ENCODE assay signal across 9 cellular contexts in the genomic region with DNA sequence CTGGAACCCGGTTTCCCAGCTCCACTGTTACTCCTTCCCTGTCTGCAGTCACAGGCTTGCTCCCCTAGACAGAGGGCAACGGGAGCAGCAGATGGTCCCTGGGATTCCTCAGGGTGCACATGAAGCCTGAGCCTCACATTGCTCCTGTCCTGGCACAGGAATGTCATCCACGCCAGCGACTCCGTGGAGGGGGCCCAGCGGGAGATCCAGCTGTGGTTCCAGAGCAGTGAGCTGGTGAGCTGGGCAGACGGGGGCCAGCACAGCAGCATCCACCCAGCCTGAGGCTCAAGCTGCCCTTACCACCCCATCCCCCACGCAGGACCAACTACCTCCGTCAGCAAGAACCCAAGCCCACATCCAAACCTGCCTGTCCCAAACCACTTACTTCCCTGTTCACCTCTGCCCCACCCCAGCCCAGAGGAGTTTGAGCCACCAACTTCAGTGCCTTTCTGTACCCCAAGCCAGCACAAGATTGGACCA. TPM values are rescaled to one million over a fixed set of nuclear protein-coding genes. Genes with fewer than 3 reads are reported as not detected.
DNase-seq lines count a peak whose midpoint lies in the region; ATAC-seq and TF ChIP-seq lines count a peak whose summit lies in the region.
"Had no signal": no experiment of that assay in that cellular context is flagged by ENCODE, and none has a peak within 500 bp of the region (broad histone marks: within the 10 kb centered on the region; RNA-seq: fewer than 3 reads in every experiment).

No MANE protein-coding gene starts in this region.

- no peak for DNase-seq in MCF 10A (ENCODE audit: unreplicated experiment)
- no peak for DNase-seq in breast epithelium (ENCODE audit: low spot score in 2 of 2)
- DNase-seq in activated CD8-positive, alpha-beta T cell treated with anti-CD3 and anti-CD28 coated beads for 36 hours: peak; percentile 10
- no peak for DNase-seq in type B pancreatic cell (ENCODE audit: extremely low spot score, unreplicated experiment)
- no peak for DNase-seq in cerebellum (ENCODE audit: low spot score)
- DNase-seq: NCI-H187 treated with DMSO at 0.1 percent for 48 hours had no signal

- CTCF ChIA-PET in MCF 10A (lab: Yijun Ruan, JAX): interaction anchor here (0.6 to 1.5 kb wide), 2 partner anchors 96 to 177 kb away, joined by 3 to 5 read pairs; no protein-coding TSS in a partner anchor
- CTCF ChIA-PET in activated CD8-positive, alpha-beta T cell treated with anti-CD3 and anti-CD28 coated beads for 36 hours (lab: Charles Lee): interaction anchor here (1.7 to 2.6 kb wide), 2 partner anchors 16 to 25 kb away, joined by 4 to 11 read pairs; a partner anchor contains a TSS

- BruUV-seq in MCF 10A (replicated peaks; lab: Mats Ljungman, UMichigan): TSS peak; percentile 20

- H3K9me3 ChIP-seq in breast epithelium (no peaks in the 10 kb centered on the region), liver (ENCODE audit: control insufficient read depth in 4 of 4, low read length in 3 of 4) (no peaks in the 10 kb centered on the region)

- no peak for TF ChIP-seq RAD21 in liver (IDR thresholded peaks at IDR 0.05)

- peaks cover 15% of the 10 kb centered on the region for H3K36me3 Mint-ChIP-seq in MCF 10A (ENCODE audit: insufficient read depth, unreplicated experiment)
- peaks cover 2% of the 10 kb centered on the region for H3K36me3 Mint-ChIP-seq in activated CD8-positive, alpha-beta T cell treated with anti-CD3 and anti-CD28 coated beads for 36 hours (ENCODE audit: low read depth)
- H3K36me3 Mint-ChIP-seq in type B pancreatic cell: no peaks in the 10 kb centered on the region

- H3K27ac Mint-ChIP-seq in MCF 10A (ENCODE audit: low read depth, unreplicated experiment): peak overlapping the region; percentile 63
- peak overlapping the region; percentile 83 for H3K27ac Mint-ChIP-seq in activated CD8-positive, alpha-beta T cell treated with anti-CD3 and anti-CD28 coated beads for 36 hours
- H3K27ac Mint-ChIP-seq in type B pancreatic cell: peak overlapping the region; percentile 79

- H3K27me3 Mint-ChIP-seq in MCF 10A (ENCODE audit: insufficient read depth, unreplicated experiment) (no peaks in the 10 kb centered on the region), type B pancreatic cell (no peaks in the 10 kb centered on the region)
- peaks cover 2% of the 10 kb centered on the region for H3K27me3 Mint-ChIP-seq in activated CD8-positive, alpha-beta T cell treated with anti-CD3 and anti-CD28 coated beads for 36 hours

- no peak for TF ChIP-seq POLR2A in breast epithelium (IDR thresholded peaks at IDR 0.05)

- H3K4me3 Mint-ChIP-seq in MCF 10A (ENCODE audit: unreplicated experiment): peak overlapping the region; percentile 80
- peak overlapping the region; percentile 83 for H3K4me3 Mint-ChIP-seq in activated CD8-positive, alpha-beta T cell treated with anti-CD3 and anti-CD28 coated beads for 36 hours
- H3K4me3 Mint-ChIP-seq in type B pancreatic cell: peak overlapping the region; percentile 85

- WGBS in liver: 89% methylated on average over 9 of the region's 9 CpGs

- POLR2A ChIA-PET in MCF 10A (lab: Yijun Ruan, JAX): interaction anchor here (0.6 to 3.4 kb wide), 5 partner anchors 15 to 126 kb away, joined by 3 to 20 read pairs (median 3); a partner anchor contains a TSS
- POLR2A ChIA-PET in activated CD8-positive, alpha-beta T cell treated with anti-CD3 and anti-CD28 coated beads for 36 hours (lab: Charles Lee): interaction anchor here (0.6 to 1.7 kb wide), 5 partner anchors 8 to 244 kb away, joined by 3 to 7 read pairs (median 3); no protein-coding TSS in a partner anchor

- H3K27ac ChIP-seq in breast epithelium (peak overlapping the region in 1 of 2 donors; percentile 93), liver (ENCODE audit: low read depth in 1 of 2, low read length in 2 of 2) (peak overlapping the region; percentile 68 to 93)

- intact Hi-C loops in MCF 10A (cut with micrococcal nuclease): no loop called here
- intact Hi-C loops in breast epithelium (cut with DNase I; ENCODE audit: low total_unique reads): no loop called here
- intact Hi-C loops in activated CD8-positive, alpha-beta T cell treated with anti-CD3 and anti-CD28 coated beads for 36 hours (cut with micrococcal nuclease): no loop called here

- H3K9ac ChIP-seq in liver (ENCODE audit: low read depth in 1 of 2, low read length in 2 of 2): peak overlapping the region in 1 of 2 donors; percentile 19

- TF ChIP-seq CTCF in MCF 10A (IDR thresholded peaks at IDR 0.05; ENCODE audit: unreplicated experiment) (no peak), breast epithelium (IDR thresholded peaks at IDR 0.05) (no peak), liver (IDR thresholded peaks at IDR 0.05; ENCODE audit: low read depth, low read length, missing input control) (no peak), type B pancreatic cell (conservative IDR thresholded peaks at IDR 0.05) (no peak)
- TF ChIP-seq CTCF in activated CD8-positive, alpha-beta T cell treated with anti-CD3 and anti-CD28 coated beads for 36 hours (IDR thresholded peaks at IDR 0.05): no peak

- H3K4me1 Mint-ChIP-seq in MCF 10A (ENCODE audit: insufficient read depth, unreplicated experiment) (peaks cover 7% of the 10 kb centered on the region), type B pancreatic cell (ENCODE audit: unreplicated experiment) (peaks cover 12% of the 10 kb centered on the region)
- peaks cover 21% of the 10 kb centered on the region for H3K4me1 Mint-ChIP-seq in activated CD8-positive, alpha-beta T cell treated with anti-CD3 and anti-CD28 coated beads for 36 hours (ENCODE audit: low read depth)

- H3K36me3 ChIP-seq in breast epithelium: no peaks in the 10 kb centered on the region
- H3K36me3 ChIP-seq in liver (ENCODE audit: control insufficient read depth in 4 of 4, insufficient read depth in 3 of 4, low read depth in 1 of 4, low read length in 3 of 4): no peaks in the 10 kb centered on the region

- H3K4me1 ChIP-seq in breast epithelium (no peaks in the 10 kb centered on the region), liver (ENCODE audit: control insufficient read depth in 4 of 4, insufficient read depth in 4 of 4, low read length in 3 of 4) (peaks cover 8 to 46% (median 20%) of the 10 kb centered on the region in 4 donors)

- no peaks in the 10 kb centered on the region for H3K9me3 Mint-ChIP-seq in MCF 10A (ENCODE audit: unreplicated experiment)
- no peaks in the 10 kb centered on the region for H3K9me3 Mint-ChIP-seq in activated CD8-positive, alpha-beta T cell treated with anti-CD3 and anti-CD28 coated beads for 36 hours
- H3K9me3 Mint-ChIP-seq in type B pancreatic cell: no peaks in the 10 kb centered on the region

- H3K27me3 ChIP-seq in breast epithelium (no peaks in the 10 kb centered on the region), liver (ENCODE audit: control insufficient read depth in 4 of 4, insufficient read depth in 4 of 4, low read length in 3 of 4) (no peaks in the 10 kb centered on the region)

- no peak for ATAC-seq in activated CD8-positive, alpha-beta T cell treated with anti-CD3 and anti-CD28 coated beads for 36 hours
- ATAC-seq in GM18517 (IDR thresholded peaks at IDR 0.05; ENCODE audit: unreplicated experiment) (no peak), HG03521 (IDR thresholded peaks at IDR 0.05; ENCODE audit: unreplicated experiment) (no peak)

- H3K4me3 ChIP-seq in breast epithelium: peak overlapping the region in 1 of 3 donors; percentile 59
- no peak overlapping the region for H3K4me3 ChIP-seq in liver (ENCODE audit: low read depth in 1 of 3, low read length in 3 of 3)

TF ChIP-seq in liver, 16 proteins besides CTCF, POLR2A, EP300 and RAD21:
- TF ChIP-seq, protein P1, sequence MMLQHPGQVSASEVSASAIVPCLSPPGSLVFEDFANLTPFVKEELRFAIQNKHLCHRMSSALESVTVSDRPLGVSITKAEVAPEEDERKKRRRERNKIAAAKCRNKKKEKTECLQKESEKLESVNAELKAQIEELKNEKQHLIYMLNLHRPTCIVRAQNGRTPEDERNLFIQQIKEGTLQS (IDR thresholded peaks at IDR 0.05): no peak
- TF ChIP-seq RXRA (IDR thresholded peaks at IDR 0.05): no peak
- TF ChIP-seq TAF1 (conservative IDR thresholded peaks at IDR 0.05): no peak
- no peak for TF ChIP-seq FOXA1 (IDR thresholded peaks at IDR 0.05)
- no peak for TF ChIP-seq HNF4G (IDR thresholded peaks at IDR 0.05)

RNA-seq across cellular contexts. Expression of a gene that starts 1.6 kb away (rescaled TPM):
- total RNA-seq in MCF 10A (2022) (29.0 and 37.2 TPM in 2 replicates), breast epithelium (10 to 100 TPM; 19.4 to 30.5 (median 28.7) TPM), liver (100 to 1,000 TPM in 1 of 2 donors, 10 to 100 TPM in 1; 42.2 to 119 TPM), type B pancreatic cell (ENCODE audit: low replicate concordance) (21.5 and 22.1 TPM in 2 replicates), cerebellum (5.6 TPM)
- total RNA-seq in activated CD8-positive, alpha-beta T cell treated with anti-CD3 and anti-CD28 coated beads for 36 hours: 1 to 10 TPM; 9.7 to 10.0 TPM
- polyA plus RNA-seq in liver: 100 to 1,000 TPM; 133 to 210 TPM

RNA-seq across cellular contexts. Expression of a gene that starts 3.1 kb away (rescaled TPM):
- total RNA-seq in MCF 10A (2022) (71.9 and 76.8 TPM in 2 replicates), breast epithelium (100 to 1,000 TPM in 1 of 3 donors, 10 to 100 TPM in 2; 46.5 to 118 (median 78.0) TPM), liver (10 to 100 TPM; 39.2 to 91.4 TPM), type B pancreatic cell (ENCODE audit: low replicate concordance) (72.8 and 166 TPM in 2 replicates), cerebellum (19.1 TPM)
- total RNA-seq in activated CD8-positive, alpha-beta T cell treated with anti-CD3 and anti-CD28 coated beads for 36 hours: 10 to 100 TPM; 22.9 to 24.2 TPM
- 100 to 1,000 TPM in 1 of 2 donors, 10 to 100 TPM in 1; 76.4 to 118 TPM for polyA plus RNA-seq in liver

RNA-seq across cellular contexts. Expression of a gene that starts 18.3 kb away (rescaled TPM):
- total RNA-seq in MCF 10A (2022) (18.3 and 23.9 TPM in 2 replicates), breast epithelium (10 to 100 TPM; 24.5 to 49.5 (median 36.7) TPM), liver (10 to 100 TPM; 34.4 to 41.7 TPM), type B pancreatic cell (ENCODE audit: low replicate concordance) (56.0 and 71.1 TPM in 2 replicates), cerebellum (17.5 TPM)
- 10 to 100 TPM; 21.9 to 24.8 TPM for total RNA-seq in activated CD8-positive, alpha-beta T cell treated with anti-CD3 and anti-CD28 coated beads for 36 hours
- 10 to 100 TPM; 18.9 to 50.5 TPM for polyA plus RNA-seq in liver

RNA-seq across cellular contexts. Expression of a gene that starts 25.3 kb away (rescaled TPM):
- total RNA-seq in MCF 10A (2022) (37.5 and 40.6 TPM in 2 replicates), breast epithelium (10 to 100 TPM; 22.0 to 44.6 (median 24.5) TPM), liver (10 to 100 TPM in 1 of 2 donors, 1 to 10 TPM in 1; 8.8 to 29.4 TPM), type B pancreatic cell (ENCODE audit: low replicate concordance) (43.4 and 52.1 TPM in 2 replicates), cerebellum (29.2 TPM)
- total RNA-seq in activated CD8-positive, alpha-beta T cell treated with anti-CD3 and anti-CD28 coated beads for 36 hours: 10 to 100 TPM; 18.7 to 20.4 TPM
- 10 to 100 TPM in 1 of 2 donors, 1 to 10 TPM in 1; 3.5 to 22.6 TPM for polyA plus RNA-seq in liver

RNA-seq across cellular contexts. Expression of a gene that starts 29.8 kb away (rescaled TPM):
- total RNA-seq in MCF 10A (2022) (105 and 121 TPM in 2 replicates), breast epithelium (10 to 100 TPM; 67.0 to 78.7 (median 69.0) TPM), liver (10 to 100 TPM; 28.3 to 41.5 TPM), type B pancreatic cell (ENCODE audit: low replicate concordance) (69.6 and 75.3 TPM in 2 replicates), cerebellum (26.2 TPM)
- total RNA-seq in activated CD8-positive, alpha-beta T cell treated with anti-CD3 and anti-CD28 coated beads for 36 hours: 10 to 100 TPM; 95.0 to 98.2 TPM
- polyA plus RNA-seq in liver: 10 to 100 TPM; 58.6 to 63.4 TPM
